In the genomic region with DNA sequence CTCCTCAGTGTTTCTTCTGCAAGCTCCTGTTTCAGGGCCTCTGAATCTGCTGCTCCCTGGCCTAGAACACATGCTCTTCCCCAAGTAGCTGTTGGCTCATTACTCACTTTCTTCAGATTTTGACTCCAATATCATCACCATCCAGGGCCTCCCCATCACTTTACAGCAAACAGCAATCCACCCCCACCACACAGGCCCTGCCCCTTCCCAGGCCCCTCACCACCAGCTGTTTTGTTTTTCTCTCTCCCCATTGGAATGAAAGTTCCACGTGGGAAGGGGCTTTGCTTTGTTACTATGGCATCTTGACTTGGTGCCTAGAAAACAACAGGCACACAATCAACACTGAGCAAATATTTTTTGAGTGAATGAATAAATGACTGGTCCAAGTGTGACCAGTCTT, we compare ENCODE assay signal across 17 cellular contexts. TPM values are rescaled to one million over a fixed set of nuclear protein-coding genes. Genes with fewer than 3 reads are reported as not detected.
DNase-seq lines count a peak whose midpoint lies in the region; FAIRE-seq and TF ChIP-seq lines count a peak whose summit lies in the region.
"Had no signal": no experiment of that assay in that cellular context is flagged by ENCODE, and none has a peak within 500 bp of the region (broad histone marks: within the 10 kb centered on the region; RNA-seq: fewer than 3 reads in every experiment).

No MANE protein-coding gene starts in this region.

- no peak for TF ChIP-seq POLR2A in H1 (IDR thresholded peaks at IDR 0.05; ENCODE audit: control extremely low read depth in 1 of 2, low read depth in 2 of 2, low read length in 2 of 2)

- H3K56ac ChIP-seq in H1 (replicated peaks; ENCODE audit: insufficient read length, low read depth, low read length), result no peak overlapping the region

- no peak for TF ChIP-seq RAD21 in H1 (IDR thresholded peaks at IDR 0.05 in 1 of 2, conservative IDR thresholded peaks at IDR 0.05 in 1 of 2; ENCODE audit: low read depth in 2 of 2, low read length in 2 of 2)

- peaks cover 10 to 26% of the 10 kb centered on the region in 2 experiments for H4K20me1 ChIP-seq in H1 (replicated peaks in 1 of 2; ENCODE audit: control insufficient read depth in 1 of 2, insufficient read depth in 2 of 2, low read length in 2 of 2)

- peak overlapping the region; percentile 58; the same call in 1 of the 2 replicates for H4K8ac ChIP-seq in H1 (ENCODE audit: extremely low read depth, insufficient read depth, low read length)

- peaks cover 11 to 80% of the 10 kb centered on the region in 2 experiments for H3K79me2 ChIP-seq in H1 (ENCODE audit: control insufficient read depth in 1 of 2, insufficient read depth in 2 of 2, low read length in 2 of 2)

- TF ChIP-seq CTCF in HFFc6 (IDR thresholded peaks at IDR 0.05) (no peak), H1 (IDR thresholded peaks at IDR 0.05; ENCODE audit: control extremely low read depth in 1 of 3, insufficient read depth in 1 of 3, low read depth in 1 of 3, low read length in 3 of 3) (no peak), neural crest cell (conservative IDR thresholded peaks at IDR 0.05) (no peak)

- H2BK120ac ChIP-seq in H1 (replicated peaks; ENCODE audit: low read depth, low read length), result no peak overlapping the region

- no peak overlapping the region for H3K14ac ChIP-seq in H1 (ENCODE audit: insufficient read length)

- peak overlapping the region in 5 of 7 donors; percentile 1 to 77 (median 19) for H3K4me3 Mint-ChIP-seq in CD8-positive, alpha-beta memory T cell
- H3K4me3 Mint-ChIP-seq in HFFc6 (no peak overlapping the region), neural crest cell (peak overlapping the region; percentile 79)
- H3K4me3 Mint-ChIP-seq: T-helper 1 cell treated with Interleukin-12 subunit alpha and Interleukin-12 subunit beta and Interleukin-4 antibody, amounts not matched to agents 30 μg/mL and 1 μg/mL, for 36 hours had no signal

- CTCF ChIA-PET in CD8-positive, alpha-beta memory T cell (lab: Charles Lee), result no interaction called here
- CTCF ChIA-PET in H1 (lab: Charles Lee; ENCODE audit: partially characterized antibody), result no interaction called here

- H3K4me3 ChIP-seq in CD8-positive, alpha-beta memory T cell (ENCODE audit: low read length), result no peak overlapping the region
- H3K4me3 ChIP-seq in H1 (ENCODE audit: extremely low read depth in 1 of 4, insufficient read depth in 2 of 4, low read depth in 3 of 4, low read length in 4 of 4), result peak overlapping the region in 1 of 4 experiments; percentile 21; a peak in 2 of 8 replicates
- H3K4me3 ChIP-seq: gastroesophageal sphincter, MG63, upper lobe of left lung had no signal

- H3K36me3 Mint-ChIP-seq in CD8-positive, alpha-beta memory T cell, result peaks cover 0 to 24% (median 5%) of the 10 kb centered on the region in 3 donors
- H3K36me3 Mint-ChIP-seq in HFFc6 (ENCODE audit: low read depth) (peaks cover 6% of the 10 kb centered on the region), neural crest cell (ENCODE audit: low read depth) (peaks cover 2% of the 10 kb centered on the region)

- FAIRE-seq in H1 (lab: Jason Lieb, UNC), result no peak

- peaks cover 11% of the 10 kb centered on the region for H3K79me1 ChIP-seq in H1 (ENCODE audit: low read depth, low read length)

- H2BK5ac ChIP-seq in H1 (ENCODE audit: low read depth, low read length), result no peak overlapping the region

- peaks cover 0 to 3% of the 10 kb centered on the region in 2 donors for H3K27me3 Mint-ChIP-seq in CD8-positive, alpha-beta memory T cell
- H3K27me3 Mint-ChIP-seq in HFFc6 (ENCODE audit: insufficient read depth) (no peaks in the 10 kb centered on the region), neural crest cell (ENCODE audit: low read depth) (no peaks in the 10 kb centered on the region)

- no peaks in the 10 kb centered on the region for H3K9me3 Mint-ChIP-seq in CD8-positive, alpha-beta memory T cell
- H3K9me3 Mint-ChIP-seq in HFFc6 (no peaks in the 10 kb centered on the region), neural crest cell (peaks cover 2% of the 10 kb centered on the region)
- H3K9me3 Mint-ChIP-seq: T-helper 1 cell treated with Interleukin-12 subunit alpha and Interleukin-12 subunit beta and Interleukin-4 antibody, amounts not matched to agents 30 μg/mL and 1 μg/mL, for 36 hours had no signal

- no peak overlapping the region for H3K23ac ChIP-seq in H1 (ENCODE audit: insufficient read length)

- H2AFZ ChIP-seq in H1 (ENCODE audit: low read length), result no peak overlapping the region

- H3K23me2 ChIP-seq in H1 (ENCODE audit: low read depth, low read length), result 0 out of 2 replicates have a peak, but pooled peaks cover 1% of the 10 kb centered on the region

- peak in 1 of 2 experiments; percentile 21; a peak in 1 of 3 replicates for TF ChIP-seq EP300 in H1 (IDR thresholded peaks at IDR 0.05; ENCODE audit: borderline replicate concordance in 1 of 2, low read depth in 2 of 2, low read length in 2 of 2)

- peaks cover 70 to 86% (median 85%) of the 10 kb centered on the region in 3 donors for H3K4me1 Mint-ChIP-seq in CD8-positive, alpha-beta memory T cell
- peaks cover 44% of the 10 kb centered on the region for H3K4me1 Mint-ChIP-seq in HFFc6 (ENCODE audit: low read depth)
- peaks cover 54% of the 10 kb centered on the region for H3K4me1 Mint-ChIP-seq in neural crest cell

- peak overlapping the region in 7 of 8 donors; percentile 4 to 95 (median 82) for H3K27ac Mint-ChIP-seq in CD8-positive, alpha-beta memory T cell
- peak overlapping the region; percentile 57 for H3K27ac Mint-ChIP-seq in HFFc6
- peak overlapping the region; percentile 46 for H3K27ac Mint-ChIP-seq in neural crest cell (ENCODE audit: unreplicated experiment)

- no peaks in the 10 kb centered on the region for H3K27me3 ChIP-seq in CD8-positive, alpha-beta memory T cell (ENCODE audit: insufficient read depth, low read length, poor library complexity, severe bottlenecking)
- H3K27me3 ChIP-seq in H1 (replicated peaks in 1 of 4; ENCODE audit: control insufficient read depth in 3 of 4, extremely low read depth in 1 of 4, insufficient read depth in 3 of 4, low read length in 3 of 4), result no peaks in the 10 kb centered on the region
- H3K27me3 ChIP-seq: gastroesophageal sphincter, MG63, upper lobe of left lung had no signal

- H3K9ac ChIP-seq in H1 (replicated peaks in 1 of 4; ENCODE audit: extremely low read depth in 1 of 4, low read depth in 3 of 4, low read length in 3 of 4), result peak overlapping the region in 2 of 4 experiments; percentile 6 to 10; a peak in 2 of 7 replicates

- no peak overlapping the region for H2BK20ac ChIP-seq in H1 (ENCODE audit: low read length)

- no peak overlapping the region for H3K18ac ChIP-seq in H1 (ENCODE audit: extremely low read depth, low read length)

- no peak overlapping the region for H3K27ac ChIP-seq in CD8-positive, alpha-beta memory T cell (ENCODE audit: low read depth, low read length)
- no peak overlapping the region for H3K27ac ChIP-seq in H1 (ENCODE audit: low read depth, low read length)
- H3K27ac ChIP-seq: gastroesophageal sphincter, upper lobe of left lung had no signal

- H4K91ac ChIP-seq in H1 (replicated peaks; ENCODE audit: insufficient read length, low read length), result no peak overlapping the region

- H2BK12ac ChIP-seq in H1 (ENCODE audit: low read depth, low read length), result no peak overlapping the region

- H3K9me3 ChIP-seq in CD8-positive, alpha-beta memory T cell (ENCODE audit: low read length), result no peaks in the 10 kb centered on the region
- H3K9me3 ChIP-seq in H1 (ENCODE audit: insufficient read depth in 2 of 2, low read depth in 1 of 2, low read length in 1 of 2), result no peaks in the 10 kb centered on the region
- H3K9me3 ChIP-seq: gastroesophageal sphincter, MG63, upper lobe of left lung had no signal

- peak overlapping the region in 1 of 2 experiments; percentile 12; a peak in 2 of 4 replicates for H3K4me2 ChIP-seq in H1 (ENCODE audit: insufficient read depth in 1 of 2, low read depth in 2 of 2, low read length in 2 of 2)

- no peak overlapping the region for H2AK5ac ChIP-seq in H1 (ENCODE audit: low read depth, low read length)

- no peak overlapping the region for H2BK15ac ChIP-seq in H1 (ENCODE audit: low read length)

- POLR2A ChIA-PET in CD8-positive, alpha-beta memory T cell (lab: Charles Lee), result no interaction called here
- POLR2A ChIA-PET in H1 (lab: Charles Lee; ENCODE audit: partially characterized antibody), result no interaction called here

- peaks cover 37% of the 10 kb centered on the region for H3K4me1 ChIP-seq in CD8-positive, alpha-beta memory T cell (ENCODE audit: insufficient read depth, low read length)
- peaks cover 3 to 8% (median 5%) of the 10 kb centered on the region in 4 experiments; a peak in 6 of 7 replicates for H3K4me1 ChIP-seq in H1 (replicated peaks in 1 of 4; ENCODE audit: control insufficient read depth in 3 of 4, insufficient read depth in 4 of 4, low read length in 3 of 4)

- 8% methylated on average over 1 of the region's 1 CpG; no CpG with 5 or more reads in 1 of the 2 experiments for WGBS in H1 (ENCODE audit: extremely low coverage in 1 of 2, insufficient coverage in 1 of 2, insufficient read length in 1 of 2, insufficient replicate concordance in 2 of 2, low coverage in 1 of 2, low lambda C conversion rate in 2 of 2, missing lambda C conversion rate in 1 of 2), 2 experiments

- H4K5ac ChIP-seq in H1 (ENCODE audit: insufficient read length, low read depth, low read length), result no peak overlapping the region

- H3K4ac ChIP-seq in H1 (replicated peaks; ENCODE audit: insufficient read length, low read depth, low read length), result no peak overlapping the region

- no peak for DNase-seq in CD8-positive, alpha-beta memory T cell
- peak; percentile 25 for DNase-seq in HFFc6
- no peak for DNase-seq in H1 (ENCODE audit: low read depth in 1 of 2, low spot score in 2 of 2)
- no peak for DNase-seq in neural crest cell (ENCODE audit: low read depth, low spot score)
- no peak for DNase-seq in kidney glomerular epithelial cell (lab: John Stamatoyannopoulos, UW)
- DNase-seq in UCSD-AML1 (lab: John Stamatoyannopoulos, UW; ENCODE audit: unreplicated experiment), result no peak
- no peak for DNase-seq in kidney tubule cell (ENCODE audit: low spot score)
- DNase-seq: activated CD4-positive, alpha-beta T cell treated with anti-CD3 and anti-CD28 coated beads, Interleukin-2, amount 50 U/mL, for 1 hour; activated gamma-delta T cell; MG63; NCI-H2081 treated with DMSO at 0.1 percent for 48 hours; NCI-H526 treated with DMSO at 0.1 percent for 48 hours; stimulated activated CD4-positive, alpha-beta T cell treated with anti-CD3 and anti-CD28 coated beads, Interleukin-1b, Interleukin-23, amount 100 ng/mL, for 48 hours; upper lobe of left lung had no signal

- no peaks in the 10 kb centered on the region for H3K36me3 ChIP-seq in CD8-positive, alpha-beta memory T cell (ENCODE audit: insufficient read depth, low read length)
- H3K36me3 ChIP-seq in H1 (ENCODE audit: control insufficient read depth in 2 of 4, insufficient read depth in 4 of 4, low read length in 3 of 4), result no peaks in the 10 kb centered on the region
- H3K36me3 ChIP-seq: gastroesophageal sphincter, MG63, upper lobe of left lung had no signal

RNA-seq across cellular contexts. Expression of a gene that starts 4.0 kb away (rescaled TPM):
- total RNA-seq in CD8-positive, alpha-beta memory T cell, result 10 to 100 TPM; 40.9 to 41.8 TPM
- polyA plus RNA-seq in CD8-positive, alpha-beta memory T cell, result 41.7 TPM
- total RNA-seq in HFFc6 (2021; fragmentation: NEBNext Ultra II Directional; extraction: Animal tissue kit (Norgen Biotek cat#: 25700)), result 10 to 100 TPM in 4 of 6 experiments, 1 to 10 TPM in 2; 8.2 to 11.7 (median 10.6) TPM
- 52.8 and 56.6 TPM in 2 replicates for total RNA-seq in H1 (2021; fragmentation: NEBNext Ultra II Directional; extraction: Animal tissue kit (Norgen Biotek cat#: 25700))
- 21.1 and 22.9 TPM in 2 replicates for polyA plus RNA-seq in H1 (2011; rRNA removed)
- polyA plus RNA-seq in H1 (2011; cell fraction: cytosol; rRNA removed), result 25.1 TPM
- polyA plus RNA-seq in H1 (2011; cell fraction: nucleus; rRNA removed), result 12.3 TPM
- 18.4 to 30.7 TPM (median 23.8 TPM) in 4 replicates for polyA plus RNA-seq in H1 (2012, experiment 1 of 2)
- 9.8 TPM for polyA plus RNA-seq in H1 (2012, experiment 2 of 2)
- 31.1 TPM for polyA plus RNA-seq in H1 (2013, experiment 1 of 2)
- polyA plus RNA-seq in H1 (2013, experiment 2 of 2), result 37.3 TPM
- polyA minus RNA-seq in H1 (2011; rRNA and poly(A)+ RNA removed), result 45.5 and 49.2 TPM in 2 replicates
- polyA minus RNA-seq in H1 (2011; cell fraction: cytosol; rRNA and poly(A)+ RNA removed), result 22.3 TPM
- polyA minus RNA-seq in H1 (2011; cell fraction: nucleus; rRNA and poly(A)+ RNA removed), result 27.2 TPM
- 50.5 and 56.4 TPM in 2 replicates for total RNA-seq in neural crest cell

RNA-seq across cellular contexts. Expression of a gene that starts 27.1 kb away (rescaled TPM):
- 10 to 100 TPM; 34.2 to 39.1 TPM for total RNA-seq in CD8-positive, alpha-beta memory T cell
- 33.8 TPM for polyA plus RNA-seq in CD8-positive, alpha-beta memory T cell
- total RNA-seq in HFFc6 (2021; fragmentation: NEBNext Ultra II Directional; extraction: Animal tissue kit (Norgen Biotek cat#: 25700)), result 10 to 100 TPM; 33.0 to 43.1 (median 37.6) TPM
- total RNA-seq in H1 (2021; fragmentation: NEBNext Ultra II Directional; extraction: Animal tissue kit (Norgen Biotek cat#: 25700)), result 76.9 and 77.3 TPM in 2 replicates
- 22.5 and 25.5 TPM in 2 replicates for polyA plus RNA-seq in H1 (2011; rRNA removed)
- polyA plus RNA-seq in H1 (2011; cell fraction: cytosol; rRNA removed), result 75.0 TPM
- polyA plus RNA-seq in H1 (2011; cell fraction: nucleus; rRNA removed), result 10.9 TPM
- polyA plus RNA-seq in H1 (2012, experiment 1 of 2), result 79.8 to 101 TPM (median 87.5 TPM) in 4 replicates
- 16.6 TPM for polyA plus RNA-seq in H1 (2012, experiment 2 of 2)
- 108 TPM for polyA plus RNA-seq in H1 (2013, experiment 1 of 2)
- 114 TPM for polyA plus RNA-seq in H1 (2013, experiment 2 of 2)
- polyA minus RNA-seq in H1 (2011; rRNA and poly(A)+ RNA removed), result 15.2 and 27.2 TPM in 2 replicates
- 17.5 TPM for polyA minus RNA-seq in H1 (2011; cell fraction: cytosol; rRNA and poly(A)+ RNA removed)
- polyA minus RNA-seq in H1 (2011; cell fraction: nucleus; rRNA and poly(A)+ RNA removed), result 39.8 TPM
- total RNA-seq in neural crest cell, result 99.8 and 103 TPM in 2 replicates

RNA-seq across cellular contexts. Expression of a gene that starts 34.8 kb away (rescaled TPM):
- total RNA-seq in CD8-positive, alpha-beta memory T cell, result under 1 TPM; 0.04 to 0.11 TPM
- not detected for polyA plus RNA-seq in CD8-positive, alpha-beta memory T cell
- under 1 TPM in 2 of 6 experiments, not detected in 4; 0.05 TPM for total RNA-seq in HFFc6 (2021; fragmentation: NEBNext Ultra II Directional; extraction: Animal tissue kit (Norgen Biotek cat#: 25700))
- 25.4 and 26.4 TPM in 2 replicates for total RNA-seq in H1 (2021; fragmentation: NEBNext Ultra II Directional; extraction: Animal tissue kit (Norgen Biotek cat#: 25700))
- 18.2 and 26.5 TPM in 2 replicates for polyA plus RNA-seq in H1 (2011; rRNA removed)
- 15.2 TPM for polyA plus RNA-seq in H1 (2011; cell fraction: cytosol; rRNA removed)
- polyA plus RNA-seq in H1 (2011; cell fraction: nucleus; rRNA removed), result 27.0 TPM
- 11.5 to 16.3 TPM (median 14.7 TPM) in 4 replicates for polyA plus RNA-seq in H1 (2012, experiment 1 of 2)
- 14.3 TPM for polyA plus RNA-seq in H1 (2012, experiment 2 of 2)
- polyA plus RNA-seq in H1 (2013, experiment 1 of 2), result 14.9 TPM
- 15.6 TPM for polyA plus RNA-seq in H1 (2013, experiment 2 of 2)
- polyA minus RNA-seq in H1 (2011; rRNA and poly(A)+ RNA removed), result 20.6 and 25.1 TPM in 2 replicates
- 20.6 TPM for polyA minus RNA-seq in H1 (2011; cell fraction: cytosol; rRNA and poly(A)+ RNA removed)
- polyA minus RNA-seq in H1 (2011; cell fraction: nucleus; rRNA and poly(A)+ RNA removed), result 18.2 TPM
- 22.4 and 23.1 TPM in 2 replicates for total RNA-seq in neural crest cell
- total RNA-seq: G401 had no signal

Comparison
In these comparisons a context has a peak if more than half of its experiments do, and no peak if none do; other contexts are left out.
1. RNA of a gene that starts 34.8 kb away (total RNA-seq): 25.4 to 26.4 TPM in H1 and 22.4 to 23.1 TPM in neural crest cell; 0.04 to 0.11 TPM in CD8-positive, alpha-beta memory T cell and 0.05 TPM in HFFc6; every median in the first group is over 10 times any median in the second.
2. Peak in every context shown above with its lines, with median percentiles within 50 percentile points of each other: H3K27ac Mint-ChIP-seq.